9 cellular contexts compared by ENCODE assay signal in genomic region chr1:167805041-167805556, GRCh38.
DNase-seq lines count a peak whose midpoint lies in the region; ATAC-seq and TF ChIP-seq lines count a peak whose summit lies in the region.
"Had no signal": no experiment of that assay in that cellular context is flagged by ENCODE, and none has a peak within 500 bp of the region (broad histone marks: within the 10 kb centered on the region; RNA-seq: fewer than 3 reads in every experiment).

No MANE protein-coding gene starts in this region.

- BruUV-seq in Calu3 (replicated peaks; lab: Mats Ljungman, UMichigan) = no TSS peak

- no peaks in the 10 kb centered on the region for H3K9me3 Mint-ChIP-seq in activated T-helper 17 cell treated with anti-CD3 and anti-CD28 coated beads, Interleukin-2, amount 50 U/mL, for 72 hours
- H3K9me3 Mint-ChIP-seq in progenitor cell of endocrine pancreas (ENCODE audit: low read depth) (peaks cover 12% of the 10 kb centered on the region), Calu3 (ENCODE audit: low read depth, unreplicated experiment) (no peaks in the 10 kb centered on the region)

- peaks cover 3% of the 10 kb centered on the region for H3K27me3 Mint-ChIP-seq in activated T-helper 17 cell treated with anti-CD3 and anti-CD28 coated beads, Interleukin-2, amount 50 U/mL, for 72 hours
- no peaks in the 10 kb centered on the region for H3K27me3 Mint-ChIP-seq in progenitor cell of endocrine pancreas
- H3K27me3 Mint-ChIP-seq in Calu3 (ENCODE audit: unreplicated experiment) = no peaks in the 10 kb centered on the region

- ATAC-seq in HG03442 (IDR thresholded peaks at IDR 0.05; ENCODE audit: unreplicated experiment) = peak; percentile 40
- peak; percentile 70 for ATAC-seq in activated T-helper 17 cell treated with anti-CD3 and anti-CD28 coated beads, Interleukin-2, amount 50 U/mL, for 72 hours (replicated peaks)

- CTCF ChIA-PET in Calu3 (lab: Charles Lee) = no interaction called here

- H3K4me3 Mint-ChIP-seq in activated T-helper 17 cell treated with anti-CD3 and anti-CD28 coated beads, Interleukin-2, amount 50 U/mL, for 72 hours = peak overlapping the region; percentile 79
- H3K4me3 Mint-ChIP-seq in progenitor cell of endocrine pancreas (ENCODE audit: low read depth) (no peak overlapping the region), Calu3 (ENCODE audit: low read depth, unreplicated experiment) (no peak overlapping the region)
- H3K4me3 Mint-ChIP-seq: nephron had no signal

- H3K27ac Mint-ChIP-seq in activated T-helper 17 cell treated with anti-CD3 and anti-CD28 coated beads, Interleukin-2, amount 50 U/mL, for 72 hours = peak overlapping the region; percentile 91
- H3K27ac Mint-ChIP-seq in progenitor cell of endocrine pancreas (peak overlapping the region; percentile 49), Calu3 (ENCODE audit: unreplicated experiment) (no peak overlapping the region)

- H3K4me1 Mint-ChIP-seq in activated T-helper 17 cell treated with anti-CD3 and anti-CD28 coated beads, Interleukin-2, amount 50 U/mL, for 72 hours = peaks cover 27% of the 10 kb centered on the region
- H3K4me1 Mint-ChIP-seq in progenitor cell of endocrine pancreas (ENCODE audit: low read depth) = peaks cover 2% of the 10 kb centered on the region
- H3K4me1 Mint-ChIP-seq in Calu3 (ENCODE audit: low read depth, unreplicated experiment) = peaks cover 24% of the 10 kb centered on the region
- H3K4me1 Mint-ChIP-seq: nephron had no signal

- intact Hi-C loops in Calu3 (cut with micrococcal nuclease; ENCODE audit: unreplicated experiment) = no loop called here

- TF ChIP-seq CTCF in progenitor cell of endocrine pancreas (IDR thresholded peaks at IDR 0.05; ENCODE audit: unreplicated experiment) (no peak), Calu3 (IDR thresholded peaks at IDR 0.05; ENCODE audit: unreplicated experiment) (no peak)

- peak; percentile 34 for DNase-seq in activated CD4-positive, alpha-beta T cell treated with anti-CD3 and anti-CD28 coated beads for 48 hours
- DNase-seq in activated CD4-positive, alpha-beta T cell treated with anti-CD3 and anti-CD28 coated beads, Interleukin-2, amount 50 U/mL, for 1 hour = no peak
- DNase-seq in progenitor cell of endocrine pancreas (ENCODE audit: low spot score, unreplicated experiment) (no peak), NCI-H446 (lab: John Stamatoyannopoulos, UW) (no peak), Calu3 (no peak), HUDEP-2 (lab: John Stamatoyannopoulos, UW; ENCODE audit: unreplicated experiment in 76 of 76) (no peak)

- no peaks in the 10 kb centered on the region for H3K36me3 Mint-ChIP-seq in activated T-helper 17 cell treated with anti-CD3 and anti-CD28 coated beads, Interleukin-2, amount 50 U/mL, for 72 hours (ENCODE audit: low read depth)
- H3K36me3 Mint-ChIP-seq in progenitor cell of endocrine pancreas (ENCODE audit: insufficient read depth) = peaks cover 18% of the 10 kb centered on the region
- H3K36me3 Mint-ChIP-seq in Calu3 (ENCODE audit: insufficient read depth, unreplicated experiment) = peaks cover 6% of the 10 kb centered on the region
